8 cellular contexts compared by ENCODE assay signal in the genomic region with DNA sequence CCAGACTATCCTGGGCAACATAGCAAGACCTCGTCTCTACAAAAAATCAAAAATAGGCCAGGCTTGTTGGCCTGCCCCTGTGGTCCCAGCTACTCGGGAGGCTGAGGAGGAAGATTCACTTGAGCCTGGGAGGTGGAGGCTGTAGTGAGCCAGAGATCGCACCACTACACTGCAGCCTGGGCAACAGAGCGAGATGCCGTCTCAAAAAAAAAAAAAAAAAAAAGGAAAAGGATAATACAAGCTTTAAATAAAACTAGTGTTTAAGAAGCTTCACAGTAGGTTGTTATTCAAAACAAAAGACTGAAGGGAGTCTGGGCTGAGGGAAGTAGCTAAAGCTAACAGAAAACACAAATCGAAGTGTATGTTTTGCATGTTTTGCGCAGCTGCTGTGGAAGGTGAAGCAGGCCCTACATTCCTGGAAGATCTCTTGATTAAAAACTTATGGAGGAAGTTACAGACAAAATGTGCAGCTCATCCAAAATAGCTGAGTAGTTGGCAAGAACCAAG. TPM values are rescaled to one million over a fixed set of nuclear protein-coding genes. Genes with fewer than 3 reads are reported as not detected.
DNase-seq lines count a peak whose midpoint lies in the region; ATAC-seq and TF ChIP-seq lines count a peak whose summit lies in the region.

No MANE protein-coding gene starts in this region.

- H2AFZ ChIP-seq in OCI-LY7 (ENCODE audit: low read length) = peak overlapping the region; percentile 77
- peak overlapping the region; percentile 94 for H2AFZ ChIP-seq in neuron (ENCODE audit: low read depth, low read length)

- H3K4me2 ChIP-seq in OCI-LY7 (ENCODE audit: low read length) = peak overlapping the region; percentile 90

- H3K9me3 Mint-ChIP-seq in endothelial cell (ENCODE audit: unreplicated experiment) = no peaks in the 10 kb centered on the region

- peak overlapping the region; percentile 93 for H3K27ac ChIP-seq in OCI-LY7 (ENCODE audit: low read depth, low read length, poor library complexity, severe bottlenecking)

- peaks cover 17% of the 10 kb centered on the region for H4K20me1 ChIP-seq in OCI-LY7 (ENCODE audit: insufficient read depth, low read length)

- peaks cover 9% of the 10 kb centered on the region for H3K36me3 ChIP-seq in OCI-LY7 (ENCODE audit: insufficient read depth, low read length)
- no peaks in the 10 kb centered on the region for H3K36me3 ChIP-seq in neuron (ENCODE audit: insufficient read depth, low read length)

- peaks cover 32% of the 10 kb centered on the region for H3K4me1 ChIP-seq in OCI-LY7 (ENCODE audit: insufficient read depth, low read length, poor library complexity, severe bottlenecking)
- H3K4me1 ChIP-seq in neuron (ENCODE audit: insufficient read depth, low read length) = peaks cover 8% of the 10 kb centered on the region

- peaks cover 6% of the 10 kb centered on the region for H3K27me3 Mint-ChIP-seq in endothelial cell (ENCODE audit: unreplicated experiment)

- H3K79me2 ChIP-seq in OCI-LY7 (ENCODE audit: insufficient read depth, low read depth, low read length) = peaks cover 49% of the 10 kb centered on the region

- DNase-seq in AG20443 (ENCODE audit: low spot score) (peak; percentile 60), OCI-LY7 (ENCODE audit: low spot score) (peak; percentile 44), endothelial cell (ENCODE audit: low spot score) (no peak), D341Med (ENCODE audit: low spot score) (no peak), retina (no peak), DMS153 treated with DMSO at 0.1 percent for 48 hours (lab: John Stamatoyannopoulos, UW; ENCODE audit: unreplicated experiment) (no peak)

- intact Hi-C loops in OCI-LY7 (cut with micrococcal nuclease; ENCODE audit: unreplicated experiment) = loop anchor here (1.0 to 10.0 kb wide), 5 partner anchors 50 to 1442 kb away; partner anchors contain the start of genes CARNMT1, NMRK1, OSTF1 and RFK

- H3K27ac Mint-ChIP-seq in endothelial cell (ENCODE audit: unreplicated experiment) = peak overlapping the region; percentile 75

- no peaks in the 10 kb centered on the region for H3K9me3 ChIP-seq in OCI-LY7 (ENCODE audit: low read length)
- no peaks in the 10 kb centered on the region for H3K9me3 ChIP-seq in neuron (ENCODE audit: low read length)

- no peaks in the 10 kb centered on the region for H3K27me3 ChIP-seq in neuron (ENCODE audit: insufficient read depth, low read length)

- BruUV-seq in OCI-LY7 (replicated peaks; lab: Mats Ljungman, UMichigan) = TSS peak; percentile 77

- CTCF ChIA-PET in OCI-LY7 (lab: Charles Lee; ENCODE audit: unreplicated experiment) = interaction anchor here (1.1 to 3.4 kb wide), 2 partner anchors 73 to 75 kb away, joined by 3 to 14 read pairs; no protein-coding TSS in a partner anchor

- no peaks in the 10 kb centered on the region for H3K9me2 ChIP-seq in OCI-LY7 (ENCODE audit: insufficient read depth, low read length)

- peak overlapping the region; percentile 90 for H3K4me3 ChIP-seq in OCI-LY7 (ENCODE audit: low read depth, low read length, poor library complexity, severe bottlenecking)
- H3K4me3 ChIP-seq in neuron (ENCODE audit: low read length) = peak overlapping the region; percentile 99

- TF ChIP-seq CTCF in OCI-LY7 (conservative IDR thresholded peaks at IDR 0.05; ENCODE audit: low read length) (no peak), endothelial cell (IDR thresholded peaks at IDR 0.05; ENCODE audit: unreplicated experiment) (no peak)

- no peaks in the 10 kb centered on the region for H3K36me3 Mint-ChIP-seq in endothelial cell (ENCODE audit: low read depth, unreplicated experiment)

- POLR2A ChIA-PET in OCI-LY7 (lab: Charles Lee) = interaction anchor here (0.6 to 7.2 kb wide), 17 partner anchors 26 to 1486 kb away, joined by 3 to 78 read pairs (median 4); partner anchors contain the start of genes CARNMT1, NMRK1 and OSTF1

- H3K4me3 Mint-ChIP-seq in endothelial cell (ENCODE audit: unreplicated experiment) = peak overlapping the region; percentile 91

- peaks cover 12% of the 10 kb centered on the region for H3K4me1 Mint-ChIP-seq in endothelial cell (ENCODE audit: unreplicated experiment)

- ATAC-seq in GM19438 (IDR thresholded peaks at IDR 0.05; ENCODE audit: low read depth, unreplicated experiment) = peak; percentile 6

RNA-seq across cellular contexts. Expression of gene C9orf40, which starts 0.6 kb away (rescaled TPM):
- 16.2 and 19.8 TPM in 2 replicates for total RNA-seq in OCI-LY7 (2014; rRNA removed; shearing (Covaris generic))
- 39.8 and 41.3 TPM in 2 replicates for total RNA-seq in OCI-LY7 (2022)
- 3.9 TPM for total RNA-seq in endothelial cell (ENCODE audit: unreplicated experiment)

Comparison
In these comparisons a context has a peak if more than half of its experiments do, and no peak if none do; other contexts are left out.
1. DNase-seq: peak in AG20443 (single experiment) and OCI-LY7 (single experiment); none in endothelial cell (single experiment), D341Med (single experiment), retina (single experiment) and DMS153 treated with DMSO at 0.1 percent for 48 hours (single experiment).